Comparison of ENCODE assay signal across 13 cellular contexts in the genomic region with DNA sequence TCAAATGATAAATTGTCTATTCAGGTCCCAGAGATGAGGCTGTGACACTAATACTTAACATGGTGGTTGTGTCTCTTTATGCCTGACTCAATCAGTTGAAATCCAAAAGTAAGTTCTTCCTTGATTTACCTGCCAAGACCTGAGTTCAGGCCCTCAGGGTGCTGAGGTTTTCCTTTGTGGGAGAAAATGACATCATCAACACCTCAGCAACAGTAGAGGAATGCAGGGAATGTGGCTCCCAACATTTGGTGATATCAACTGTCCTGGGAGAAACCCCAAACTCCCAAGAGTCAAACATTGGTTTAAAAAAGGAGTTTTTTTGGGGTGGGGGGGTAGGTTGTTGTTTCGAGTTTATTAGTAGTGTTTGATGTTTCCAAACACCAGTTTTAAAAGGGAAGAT. TPM values are rescaled to one million over a fixed set of nuclear protein-coding genes. Genes with fewer than 3 reads are reported as not detected.
A peak's percentile ranks its signal among the peaks of the same experiment; 100 is the strongest.
DNase-seq lines count a peak whose midpoint lies in the region; ATAC-seq and TF ChIP-seq lines count a peak whose summit lies in the region.
"Had no signal": no experiment of that assay in that cellular context is flagged by ENCODE, and none has a peak within 500 bp of the region (broad histone marks: within the 10 kb centered on the region; RNA-seq: fewer than 3 reads in every experiment).

No MANE protein-coding gene starts in this region.

- 40 to 58% methylated on average over 1 of the region's 1 CpG for WGBS in esophagus, 2 donors

- intact Hi-C loops in activated CD4-positive, alpha-beta T cell treated with anti-CD3 and anti-CD28 coated beads, Interleukin-2, amount 10 ng/mL, durations not matched to agents 24 days and 14 days (cut with micrococcal nuclease): loop anchor here (1.0 kb wide), 1 partner anchor 11 kb away; no protein-coding TSS in a partner anchor

- no peak overlapping the region for H3K27ac Mint-ChIP-seq in activated naive CD8-positive, alpha-beta T cell treated with anti-CD3 and anti-CD28 coated beads, Interleukin-2, amount 50 U/mL, for 24 hours
- no peak overlapping the region for H3K27ac Mint-ChIP-seq in activated CD4-positive, alpha-beta T cell treated with anti-CD3 and anti-CD28 coated beads, Interleukin-2, amount 10 ng/mL, durations not matched to agents 24 days and 14 days

- 0 out of 2 replicates have a peak, but pooled peaks cover 3% of the 10 kb centered on the region for H3K36me3 ChIP-seq in RWPE2 (ENCODE audit: low read depth)
- no peaks in the 10 kb centered on the region for H3K36me3 ChIP-seq in esophagus (ENCODE audit: control insufficient read depth in 2 of 2, insufficient read depth in 2 of 2, low read length in 1 of 2)

- H3K9me3 Mint-ChIP-seq in activated naive CD8-positive, alpha-beta T cell treated with anti-CD3 and anti-CD28 coated beads, Interleukin-2, amount 50 U/mL, for 24 hours: no peaks in the 10 kb centered on the region
- no peaks in the 10 kb centered on the region for H3K9me3 Mint-ChIP-seq in activated CD4-positive, alpha-beta T cell treated with anti-CD3 and anti-CD28 coated beads, Interleukin-2, amount 10 ng/mL, durations not matched to agents 24 days and 14 days
- H3K9me3 Mint-ChIP-seq: nephron progenitor cell; stimulated activated effector memory CD8-positive, alpha-beta T cell treated with anti-CD3 and anti-CD28 coated beads, Interleukin-12 subunit alpha, Interleukin-12 subunit beta, amount 100 ng/mL, for 72 hours had no signal

- no peaks in the 10 kb centered on the region for H3K27me3 Mint-ChIP-seq in activated naive CD8-positive, alpha-beta T cell treated with anti-CD3 and anti-CD28 coated beads, Interleukin-2, amount 50 U/mL, for 24 hours
- no peaks in the 10 kb centered on the region for H3K27me3 Mint-ChIP-seq in activated CD4-positive, alpha-beta T cell treated with anti-CD3 and anti-CD28 coated beads, Interleukin-2, amount 10 ng/mL, durations not matched to agents 24 days and 14 days

- no peak overlapping the region for H3K4me3 Mint-ChIP-seq in activated naive CD8-positive, alpha-beta T cell treated with anti-CD3 and anti-CD28 coated beads, Interleukin-2, amount 50 U/mL, for 24 hours
- H3K4me3 Mint-ChIP-seq in activated CD4-positive, alpha-beta T cell treated with anti-CD3 and anti-CD28 coated beads, Interleukin-2, amount 10 ng/mL, durations not matched to agents 24 days and 14 days: no peak overlapping the region
- H3K4me3 Mint-ChIP-seq: nephron progenitor cell; stimulated activated effector memory CD8-positive, alpha-beta T cell treated with anti-CD3 and anti-CD28 coated beads, Interleukin-12 subunit alpha, Interleukin-12 subunit beta, amount 100 ng/mL, for 72 hours had no signal

- ATAC-seq in RWPE2 (ENCODE audit: low read depth): peak; percentile 70
- ATAC-seq in activated naive CD8-positive, alpha-beta T cell treated with anti-CD3 and anti-CD28 coated beads, Interleukin-2, amount 50 U/mL, for 24 hours: no peak

- H3K27me3 ChIP-seq in RWPE2 (ENCODE audit: insufficient read depth, poor library complexity, severe bottlenecking) (no peaks in the 10 kb centered on the region), esophagus (ENCODE audit: control insufficient read depth in 1 of 2, insufficient read depth in 2 of 2, low read length in 2 of 2) (no peaks in the 10 kb centered on the region)

- peaks cover 70% of the 10 kb centered on the region for H3K4me1 ChIP-seq in RWPE2 (ENCODE audit: insufficient read depth, poor library complexity, severe bottlenecking)
- H3K4me1 ChIP-seq in esophagus (ENCODE audit: control insufficient read depth in 2 of 2, insufficient read depth in 2 of 2, low read length in 1 of 2): no peaks in the 10 kb centered on the region

- H3K27ac ChIP-seq in RWPE2 (ENCODE audit: poor library complexity, severe bottlenecking): peak overlapping the region; percentile 97
- H3K27ac ChIP-seq in esophagus (ENCODE audit: low read depth in 2 of 2, low read length in 1 of 2): peak overlapping the region; percentile 58 to 76

- no peaks in the 10 kb centered on the region for H3K36me3 Mint-ChIP-seq in activated naive CD8-positive, alpha-beta T cell treated with anti-CD3 and anti-CD28 coated beads, Interleukin-2, amount 50 U/mL, for 24 hours (ENCODE audit: low read depth)
- H3K36me3 Mint-ChIP-seq in activated CD4-positive, alpha-beta T cell treated with anti-CD3 and anti-CD28 coated beads, Interleukin-2, amount 10 ng/mL, durations not matched to agents 24 days and 14 days (ENCODE audit: low read depth): no peaks in the 10 kb centered on the region
- H3K36me3 Mint-ChIP-seq: stimulated activated effector memory CD8-positive, alpha-beta T cell treated with anti-CD3 and anti-CD28 coated beads, Interleukin-12 subunit alpha, Interleukin-12 subunit beta, amount 100 ng/mL, for 72 hours had no signal

- TF ChIP-seq CTCF in RWPE2 (IDR thresholded peaks at IDR 0.05; ENCODE audit: poor library complexity, severe bottlenecking): no peak

- DNase-seq in H4 (ENCODE audit: low spot score) (peak; percentile 37), RWPE2 (ENCODE audit: low spot score) (peak; percentile 81), renal cortical epithelial cell (ENCODE audit: low read depth) (peak; percentile 68), cerebellar cortex (ENCODE audit: low spot score) (no peak), NCI-H146 (lab: John Stamatoyannopoulos, UW) (no peak)
- DNase-seq in activated naive CD8-positive, alpha-beta T cell treated with anti-CD3 and anti-CD28 coated beads, Interleukin-2, amount 50 U/mL, for 24 hours: no peak
- no peak for DNase-seq in activated CD4-positive, alpha-beta T cell treated with anti-CD3 and anti-CD28 coated beads, Interleukin-2, amount 10 ng/mL, durations not matched to agents 24 days and 14 days
- DNase-seq: amygdala, MM.1S, NCI-H446, nephron progenitor cell had no signal

- H3K9me3 ChIP-seq in RWPE2 (ENCODE audit: severe bottlenecking) (no peaks in the 10 kb centered on the region), esophagus (ENCODE audit: control insufficient read depth in 2 of 2, insufficient read depth in 1 of 2, low read depth in 1 of 2, low read length in 1 of 2) (no peaks in the 10 kb centered on the region)

- H3K4me3 ChIP-seq in RWPE2 (ENCODE audit: severe bottlenecking) (no peak overlapping the region), esophagus (ENCODE audit: low read depth in 1 of 2, low read length in 2 of 2) (no peak overlapping the region)

- H3K4me1 Mint-ChIP-seq in activated naive CD8-positive, alpha-beta T cell treated with anti-CD3 and anti-CD28 coated beads, Interleukin-2, amount 50 U/mL, for 24 hours: peaks cover 39% of the 10 kb centered on the region
- H3K4me1 Mint-ChIP-seq in activated CD4-positive, alpha-beta T cell treated with anti-CD3 and anti-CD28 coated beads, Interleukin-2, amount 10 ng/mL, durations not matched to agents 24 days and 14 days: peaks cover 12% of the 10 kb centered on the region

RNA-seq across cellular contexts. Expression of a gene that starts 14.7 kb away (rescaled TPM):
- total RNA-seq in H4 (2014; rRNA removed; shearing (Covaris generic)): 1.8 and 2.1 TPM in 2 replicates
- polyA plus RNA-seq in esophagus: 1 to 10 TPM; 5.7 to 7.5 TPM
- 2.3 and 6.0 TPM in 2 replicates for total RNA-seq in renal cortical epithelial cell
- 0.95 and 1.6 TPM in 2 replicates for total RNA-seq in activated CD4-positive, alpha-beta T cell treated with anti-CD3 and anti-CD28 coated beads, Interleukin-2, amount 10 ng/mL, durations not matched to agents 24 days and 14 days

RNA-seq across cellular contexts. Expression of a gene that starts 50.7 kb away (rescaled TPM):
- total RNA-seq in H4 (2014; rRNA removed; shearing (Covaris generic)): 94.2 and 99.9 TPM in 2 replicates
- 10 to 100 TPM; 39.9 to 80.8 TPM for polyA plus RNA-seq in esophagus
- 53.8 and 85.3 TPM in 2 replicates for total RNA-seq in renal cortical epithelial cell
- 139 and 143 TPM in 2 replicates for total RNA-seq in activated CD4-positive, alpha-beta T cell treated with anti-CD3 and anti-CD28 coated beads, Interleukin-2, amount 10 ng/mL, durations not matched to agents 24 days and 14 days

Comparison
In these comparisons a context has a peak if more than half of its experiments do, and no peak if none do; other contexts are left out.
1. DNase-seq: peak in H4 (single experiment), RWPE2 (single experiment) and renal cortical epithelial cell (single experiment); none in cerebellar cortex (single experiment), activated naive CD8-positive, alpha-beta T cell treated with anti-CD3 and anti-CD28 coated beads, Interleukin-2, amount 50 U/mL, for 24 hours (single experiment), NCI-H146 (single experiment) and activated CD4-positive, alpha-beta T cell treated with anti-CD3 and anti-CD28 coated beads, Interleukin-2, amount 10 ng/mL, durations not matched to agents 24 days and 14 days (single experiment).